ENCODE assay signal across 1 cellular context in the genomic region with DNA sequence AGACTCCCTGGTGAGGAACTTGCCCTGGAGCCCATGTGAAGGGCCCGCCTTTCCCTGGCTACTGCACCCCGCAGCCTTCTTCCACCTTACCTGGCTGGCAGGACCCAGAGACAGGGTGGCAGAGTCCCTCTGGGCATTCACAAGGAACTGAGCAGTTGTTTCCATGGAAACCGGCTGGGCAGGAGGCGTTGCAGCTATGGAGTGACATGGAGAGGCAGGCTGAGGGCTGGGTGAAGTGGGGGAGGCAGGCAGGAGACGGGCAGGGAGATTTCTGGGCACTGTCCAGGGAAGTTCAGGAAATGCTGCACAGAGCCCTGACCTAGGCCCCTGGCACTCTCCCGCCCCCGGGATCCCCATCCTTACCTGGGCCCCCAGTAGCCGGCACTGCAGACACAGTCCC.
TF ChIP-seq lines count a peak whose summit lies in the region.

No MANE protein-coding gene starts in this region.

TF ChIP-seq in K562, 482 proteins besides CTCF, POLR2A, EP300 and RAD21:
- TF ChIP-seq ZNF830 (CRISPR knock-in tag; IDR thresholded peaks at IDR 0.05) (no peak), RFX1 (IDR thresholded peaks at IDR 0.05) (peak; percentile 68; the same call in 1 of the 2 replicates)
TF ChIP-seq in K562: peak in this region for 1.
